ENCODE assay signal across 9 cellular contexts in the genomic region with DNA sequence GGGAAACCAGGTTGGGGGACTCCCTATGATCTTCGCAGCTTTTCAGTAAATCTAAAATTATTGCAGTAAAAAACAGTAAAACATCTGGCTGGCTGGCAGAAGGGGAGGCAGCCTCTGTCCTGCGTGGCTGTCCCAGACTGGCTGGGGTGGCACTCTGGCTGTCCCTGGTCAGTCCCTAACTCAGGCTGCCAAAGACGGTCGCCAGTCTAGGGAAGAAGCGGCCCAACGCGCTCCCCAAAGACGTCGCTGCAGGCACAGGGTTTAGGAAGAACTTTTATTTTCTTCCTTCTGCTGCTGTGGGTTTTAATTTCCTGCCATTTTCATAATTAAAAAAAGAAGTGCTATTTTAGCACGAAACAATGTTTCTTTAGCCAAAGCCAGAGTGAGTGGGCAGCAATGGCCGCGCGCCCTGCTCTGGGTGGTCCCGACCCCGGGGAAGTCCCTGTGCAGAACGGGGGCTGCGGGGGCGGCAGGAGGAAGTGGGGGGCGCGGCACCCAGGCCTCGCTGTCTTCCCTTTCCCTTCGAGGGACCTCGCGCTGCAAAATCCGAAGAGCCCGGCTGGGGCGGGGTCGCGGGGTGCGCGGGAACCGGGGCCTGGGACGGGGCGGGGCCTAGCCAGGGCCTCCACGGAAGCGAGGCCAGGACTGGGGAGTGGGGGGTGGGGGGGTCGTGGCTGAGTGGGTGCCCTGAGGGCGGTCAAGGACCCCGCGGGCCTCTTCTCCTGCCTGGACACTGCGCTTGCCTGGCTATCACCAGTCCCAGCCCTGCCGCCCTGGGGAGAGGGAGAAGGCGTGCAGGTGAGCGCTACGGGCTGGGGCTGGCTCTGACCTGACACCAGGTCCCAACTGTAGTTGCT. TPM values are rescaled to one million over a fixed set of nuclear protein-coding genes. Genes with fewer than 3 reads are reported as not detected.
DNase-seq lines count a peak whose midpoint lies in the region; ATAC-seq and TF ChIP-seq lines count a peak whose summit lies in the region.
"Had no signal": no experiment of that assay in that cellular context is flagged by ENCODE, and none has a peak within 500 bp of the region (broad histone marks: within the 10 kb centered on the region; RNA-seq: fewer than 3 reads in every experiment).

No MANE protein-coding gene starts in this region.

- intact Hi-C loops in breast epithelium (cut with DNase I; ENCODE audit: low total_unique reads) (no loop called here), MCF 10A (cut with micrococcal nuclease) (no loop called here), left colon (cut with DNase I, micrococcal nuclease) (no loop called here)

- H3K27ac ChIP-seq in breast epithelium = no peak overlapping the region
- peak overlapping the region; percentile 87 for H3K27ac ChIP-seq in thymus (ENCODE audit: low read depth)
- H3K27ac ChIP-seq: C4-2B had no signal

- DNase-seq in breast epithelium (ENCODE audit: low spot score in 2 of 2) (no peak), MCF 10A (ENCODE audit: unreplicated experiment) (no peak), activated gamma-delta T cell treated with Interleukin-2 at 50 U/mL for 16 hours (peak; percentile 14), left colon (no peak), iPS-NIHi11 (ENCODE audit: low spot score) (no peak), BE2C (no peak)

- H3K36me3 Mint-ChIP-seq in MCF 10A (ENCODE audit: insufficient read depth, unreplicated experiment) = peaks cover 5% of the 10 kb centered on the region

- no peaks in the 10 kb centered on the region for H3K27me3 Mint-ChIP-seq in MCF 10A (ENCODE audit: insufficient read depth, unreplicated experiment)

- WGBS in thymus = 13% methylated on average over 45 of the region's 45 CpGs

- H3K9me3 ChIP-seq in breast epithelium (no peaks in the 10 kb centered on the region), thymus (ENCODE audit: control insufficient read depth) (no peaks in the 10 kb centered on the region), BE2C (no peaks in the 10 kb centered on the region)

- no peak for TF ChIP-seq CTCF in breast epithelium (IDR thresholded peaks at IDR 0.05)
- TF ChIP-seq CTCF in MCF 10A (IDR thresholded peaks at IDR 0.05; ENCODE audit: unreplicated experiment) = no peak
- TF ChIP-seq CTCF in BE2C (IDR thresholded peaks at IDR 0.05; ENCODE audit: low read depth, low read length) = no peak

- POLR2A ChIA-PET in MCF 10A (lab: Yijun Ruan, JAX) = interaction anchor here (0.6 to 1.8 kb wide), 3 partner anchors 8 to 189 kb away, joined by 3 to 4 read pairs (median 3); no protein-coding TSS in a partner anchor

- BruUV-seq in MCF 10A (replicated peaks; lab: Mats Ljungman, UMichigan) = no TSS peak

- H3K4me3 Mint-ChIP-seq in MCF 10A (ENCODE audit: unreplicated experiment) = no peak overlapping the region

- H3K27me3 ChIP-seq in breast epithelium (no peaks in the 10 kb centered on the region), thymus (ENCODE audit: control insufficient read depth, insufficient read depth) (no peaks in the 10 kb centered on the region), BE2C (no peaks in the 10 kb centered on the region)

- H3K36me3 ChIP-seq in breast epithelium (no peaks in the 10 kb centered on the region), thymus (ENCODE audit: control insufficient read depth, insufficient read depth) (peaks cover 4% of the 10 kb centered on the region), BE2C (no peaks in the 10 kb centered on the region)

- CTCF ChIA-PET in MCF 10A (lab: Yijun Ruan, JAX) = interaction anchor here (0.6 to 1.3 kb wide), 4 partner anchors 36 to 136 kb away, joined by 3 to 4 read pairs (median 4); no protein-coding TSS in a partner anchor

- H3K4me1 ChIP-seq in breast epithelium (peaks cover 0 to 8% of the 10 kb centered on the region in 2 donors), thymus (ENCODE audit: control insufficient read depth, insufficient read depth, low read length) (peaks cover 55% of the 10 kb centered on the region), BE2C (peaks cover 7% of the 10 kb centered on the region; the same call in 1 of the 2 replicates)

- ATAC-seq in left colon (peak; percentile 39), GM18502 (IDR thresholded peaks at IDR 0.05; ENCODE audit: poor library complexity, unreplicated experiment) (no peak)

- H3K4me3 ChIP-seq in breast epithelium = peak overlapping the region in 2 of 3 donors; percentile 46 to 65
- peak overlapping the region; percentile 41 for H3K4me3 ChIP-seq in thymus (ENCODE audit: low read length)
- no peak overlapping the region for H3K4me3 ChIP-seq in BE2C (ENCODE audit: low read depth, low read length)

- no peaks in the 10 kb centered on the region for H3K9me3 Mint-ChIP-seq in MCF 10A (ENCODE audit: unreplicated experiment)

- H3K4me1 Mint-ChIP-seq in MCF 10A (ENCODE audit: insufficient read depth, unreplicated experiment) = no peaks in the 10 kb centered on the region

- no peak overlapping the region for H3K27ac Mint-ChIP-seq in MCF 10A (ENCODE audit: low read depth, unreplicated experiment)

- no peak for TF ChIP-seq POLR2A in breast epithelium (IDR thresholded peaks at IDR 0.05)

RNA-seq across cellular contexts. Expression of gene LETM1, which starts 6.3 kb away (rescaled TPM):
- total RNA-seq in breast epithelium (10 to 100 TPM; 31.0 to 42.9 (median 32.5) TPM), MCF 10A (2022) (85.0 and 86.3 TPM in 2 replicates), left colon (100 to 1,000 TPM; 112 to 160 TPM)
- polyA plus RNA-seq in thymus = 16.8 TPM
- 74.3 TPM for polyA plus RNA-seq in BE2C (2012; ENCODE audit: insufficient read depth, insufficient read length, low read depth)

RNA-seq across cellular contexts. Expression of gene NSD2, which starts 8.9 kb away (rescaled TPM):
- total RNA-seq in breast epithelium (10 to 100 TPM; 24.6 to 36.7 (median 30.8) TPM), MCF 10A (2022) (100 and 109 TPM in 2 replicates), left colon (100 to 1,000 TPM in 1 of 2 donors, 10 to 100 TPM in 1; 64.5 to 115 TPM)
- 18.6 TPM for polyA plus RNA-seq in thymus
- 28.5 TPM for polyA plus RNA-seq in BE2C (2012; ENCODE audit: insufficient read depth, insufficient read length, low read depth)
